ENCODE assay signal across 1 cellular context in the genomic region with DNA sequence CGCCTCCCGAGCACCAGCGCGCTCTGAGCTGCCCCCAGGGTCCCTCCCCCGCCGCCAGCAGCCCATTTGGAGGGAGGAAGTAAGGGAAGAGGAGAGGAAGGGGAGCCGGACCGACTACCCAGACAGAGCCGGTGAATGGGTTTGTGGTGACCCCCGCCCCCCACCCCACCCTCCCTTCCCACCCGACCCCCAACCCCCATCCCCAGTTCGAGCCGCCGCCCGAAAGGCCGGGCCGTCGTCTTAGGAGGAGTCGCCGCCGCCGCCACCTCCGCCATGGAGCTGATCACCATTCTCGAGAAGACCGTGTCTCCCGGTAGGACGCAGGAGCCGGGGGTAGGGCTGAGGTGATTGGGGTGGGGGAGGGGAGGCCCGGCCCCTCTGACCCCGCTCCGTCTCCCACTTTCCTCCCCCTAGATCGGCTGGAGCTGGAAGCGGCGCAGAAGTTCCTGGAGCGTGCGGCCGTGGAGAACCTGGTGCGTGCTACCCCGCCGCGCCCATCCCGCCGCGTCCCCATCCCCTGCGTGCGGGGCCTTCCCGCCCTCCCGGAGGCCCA.
TF ChIP-seq lines count a peak whose summit lies in the region.

No MANE protein-coding gene starts in this region.

TF ChIP-seq in K562, 482 proteins besides CTCF, POLR2A, EP300 and RAD21 (continued from another document and continues in another):
- TF ChIP-seq, protein P1, sequence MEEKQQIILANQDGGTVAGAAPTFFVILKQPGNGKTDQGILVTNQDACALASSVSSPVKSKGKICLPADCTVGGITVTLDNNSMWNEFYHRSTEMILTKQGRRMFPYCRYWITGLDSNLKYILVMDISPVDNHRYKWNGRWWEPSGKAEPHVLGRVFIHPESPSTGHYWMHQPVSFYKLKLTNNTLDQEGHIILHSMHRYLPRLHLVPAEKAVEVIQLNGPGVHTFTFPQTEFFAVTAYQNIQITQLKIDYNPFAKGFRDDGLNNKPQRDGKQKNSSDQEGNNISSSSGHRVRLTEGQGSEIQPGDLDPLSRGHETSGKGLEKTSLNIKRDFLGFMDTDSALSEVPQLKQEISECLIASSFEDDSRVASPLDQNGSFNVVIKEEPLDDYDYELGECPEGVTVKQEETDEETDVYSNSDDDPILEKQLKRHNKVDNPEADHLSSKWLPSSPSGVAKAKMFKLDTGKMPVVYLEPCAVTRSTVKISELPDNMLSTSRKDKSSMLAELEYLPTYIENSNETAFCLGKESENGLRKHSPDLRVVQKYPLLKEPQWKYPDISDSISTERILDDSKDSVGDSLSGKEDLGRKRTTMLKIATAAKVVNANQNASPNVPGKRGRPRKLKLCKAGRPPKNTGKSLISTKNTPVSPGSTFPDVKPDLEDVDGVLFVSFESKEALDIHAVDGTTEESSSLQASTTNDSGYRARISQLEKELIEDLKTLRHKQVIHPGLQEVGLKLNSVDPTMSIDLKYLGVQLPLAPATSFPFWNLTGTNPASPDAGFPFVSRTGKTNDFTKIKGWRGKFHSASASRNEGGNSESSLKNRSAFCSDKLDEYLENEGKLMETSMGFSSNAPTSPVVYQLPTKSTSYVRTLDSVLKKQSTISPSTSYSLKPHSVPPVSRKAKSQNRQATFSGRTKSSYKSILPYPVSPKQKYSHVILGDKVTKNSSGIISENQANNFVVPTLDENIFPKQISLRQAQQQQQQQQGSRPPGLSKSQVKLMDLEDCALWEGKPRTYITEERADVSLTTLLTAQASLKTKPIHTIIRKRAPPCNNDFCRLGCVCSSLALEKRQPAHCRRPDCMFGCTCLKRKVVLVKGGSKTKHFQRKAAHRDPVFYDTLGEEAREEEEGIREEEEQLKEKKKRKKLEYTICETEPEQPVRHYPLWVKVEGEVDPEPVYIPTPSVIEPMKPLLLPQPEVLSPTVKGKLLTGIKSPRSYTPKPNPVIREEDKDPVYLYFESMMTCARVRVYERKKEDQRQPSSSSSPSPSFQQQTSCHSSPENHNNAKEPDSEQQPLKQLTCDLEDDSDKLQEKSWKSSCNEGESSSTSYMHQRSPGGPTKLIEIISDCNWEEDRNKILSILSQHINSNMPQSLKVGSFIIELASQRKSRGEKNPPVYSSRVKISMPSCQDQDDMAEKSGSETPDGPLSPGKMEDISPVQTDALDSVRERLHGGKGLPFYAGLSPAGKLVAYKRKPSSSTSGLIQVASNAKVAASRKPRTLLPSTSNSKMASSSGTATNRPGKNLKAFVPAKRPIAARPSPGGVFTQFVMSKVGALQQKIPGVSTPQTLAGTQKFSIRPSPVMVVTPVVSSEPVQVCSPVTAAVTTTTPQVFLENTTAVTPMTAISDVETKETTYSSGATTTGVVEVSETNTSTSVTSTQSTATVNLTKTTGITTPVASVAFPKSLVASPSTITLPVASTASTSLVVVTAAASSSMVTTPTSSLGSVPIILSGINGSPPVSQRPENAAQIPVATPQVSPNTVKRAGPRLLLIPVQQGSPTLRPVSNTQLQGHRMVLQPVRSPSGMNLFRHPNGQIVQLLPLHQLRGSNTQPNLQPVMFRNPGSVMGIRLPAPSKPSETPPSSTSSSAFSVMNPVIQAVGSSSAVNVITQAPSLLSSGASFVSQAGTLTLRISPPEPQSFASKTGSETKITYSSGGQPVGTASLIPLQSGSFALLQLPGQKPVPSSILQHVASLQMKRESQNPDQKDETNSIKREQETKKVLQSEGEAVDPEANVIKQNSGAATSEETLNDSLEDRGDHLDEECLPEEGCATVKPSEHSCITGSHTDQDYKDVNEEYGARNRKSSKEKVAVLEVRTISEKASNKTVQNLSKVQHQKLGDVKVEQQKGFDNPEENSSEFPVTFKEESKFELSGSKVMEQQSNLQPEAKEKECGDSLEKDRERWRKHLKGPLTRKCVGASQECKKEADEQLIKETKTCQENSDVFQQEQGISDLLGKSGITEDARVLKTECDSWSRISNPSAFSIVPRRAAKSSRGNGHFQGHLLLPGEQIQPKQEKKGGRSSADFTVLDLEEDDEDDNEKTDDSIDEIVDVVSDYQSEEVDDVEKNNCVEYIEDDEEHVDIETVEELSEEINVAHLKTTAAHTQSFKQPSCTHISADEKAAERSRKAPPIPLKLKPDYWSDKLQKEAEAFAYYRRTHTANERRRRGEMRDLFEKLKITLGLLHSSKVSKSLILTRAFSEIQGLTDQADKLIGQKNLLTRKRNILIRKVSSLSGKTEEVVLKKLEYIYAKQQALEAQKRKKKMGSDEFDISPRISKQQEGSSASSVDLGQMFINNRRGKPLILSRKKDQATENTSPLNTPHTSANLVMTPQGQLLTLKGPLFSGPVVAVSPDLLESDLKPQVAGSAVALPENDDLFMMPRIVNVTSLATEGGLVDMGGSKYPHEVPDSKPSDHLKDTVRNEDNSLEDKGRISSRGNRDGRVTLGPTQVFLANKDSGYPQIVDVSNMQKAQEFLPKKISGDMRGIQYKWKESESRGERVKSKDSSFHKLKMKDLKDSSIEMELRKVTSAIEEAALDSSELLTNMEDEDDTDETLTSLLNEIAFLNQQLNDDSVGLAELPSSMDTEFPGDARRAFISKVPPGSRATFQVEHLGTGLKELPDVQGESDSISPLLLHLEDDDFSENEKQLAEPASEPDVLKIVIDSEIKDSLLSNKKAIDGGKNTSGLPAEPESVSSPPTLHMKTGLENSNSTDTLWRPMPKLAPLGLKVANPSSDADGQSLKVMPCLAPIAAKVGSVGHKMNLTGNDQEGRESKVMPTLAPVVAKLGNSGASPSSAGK (IDR thresholded peaks at IDR 0.05): no peak
- TF ChIP-seq ZNF507 (tag; conservative IDR thresholded peaks at IDR 0.05) (no peak), ZNF354B (CRISPR knock-in tag; IDR thresholded peaks at IDR 0.05) (no peak), NFRKB (IDR thresholded peaks at IDR 0.05; ENCODE audit: low read depth) (0 out of 2 replicates have a peak, but pooled peaks have one; percentile 10), MIER1 (IDR thresholded peaks at IDR 0.05; ENCODE audit: low read depth) (no peak), HNRNPK (IDR thresholded peaks at IDR 0.05; ENCODE audit: low read depth, low read length, poor library complexity, severe bottlenecking) (peak; percentile 99), TBP (optimal IDR thresholded peaks at IDR 0.05; ENCODE audit: low read depth, low read length) (no peak), PCBP1 (IDR thresholded peaks at IDR 0.05; ENCODE audit: low read depth, low read length, poor library complexity, severe bottlenecking) (peak; percentile 97), ZBTB7A (IDR thresholded peaks at IDR 0.05; ENCODE audit: borderline replicate concordance, control insufficient read depth, low read depth, low read length) (peak; percentile 93), E2F3 (CRISPR knock-in tag; IDR thresholded peaks at IDR 0.05) (0 out of 2 replicates have a peak, but pooled peaks have one; percentile 19), SPI1 (IDR thresholded peaks at IDR 0.05; ENCODE audit: borderline replicate concordance, low read depth, low read length) (peak; percentile 67; the same call in 1 of the 2 replicates), NONO (IDR thresholded peaks at IDR 0.05; ENCODE audit: low read depth in 2 of 2, low read length in 1 of 2) (peak in 1 of 2 experiments; percentile 91; a peak in 2 of 4 replicates), MCM2 (IDR thresholded peaks at IDR 0.05; ENCODE audit: low read depth) (no peak), ZNF174 (CRISPR knock-in tag; IDR thresholded peaks at IDR 0.05) (no peak)
- TF ChIP-seq, protein P2, sequence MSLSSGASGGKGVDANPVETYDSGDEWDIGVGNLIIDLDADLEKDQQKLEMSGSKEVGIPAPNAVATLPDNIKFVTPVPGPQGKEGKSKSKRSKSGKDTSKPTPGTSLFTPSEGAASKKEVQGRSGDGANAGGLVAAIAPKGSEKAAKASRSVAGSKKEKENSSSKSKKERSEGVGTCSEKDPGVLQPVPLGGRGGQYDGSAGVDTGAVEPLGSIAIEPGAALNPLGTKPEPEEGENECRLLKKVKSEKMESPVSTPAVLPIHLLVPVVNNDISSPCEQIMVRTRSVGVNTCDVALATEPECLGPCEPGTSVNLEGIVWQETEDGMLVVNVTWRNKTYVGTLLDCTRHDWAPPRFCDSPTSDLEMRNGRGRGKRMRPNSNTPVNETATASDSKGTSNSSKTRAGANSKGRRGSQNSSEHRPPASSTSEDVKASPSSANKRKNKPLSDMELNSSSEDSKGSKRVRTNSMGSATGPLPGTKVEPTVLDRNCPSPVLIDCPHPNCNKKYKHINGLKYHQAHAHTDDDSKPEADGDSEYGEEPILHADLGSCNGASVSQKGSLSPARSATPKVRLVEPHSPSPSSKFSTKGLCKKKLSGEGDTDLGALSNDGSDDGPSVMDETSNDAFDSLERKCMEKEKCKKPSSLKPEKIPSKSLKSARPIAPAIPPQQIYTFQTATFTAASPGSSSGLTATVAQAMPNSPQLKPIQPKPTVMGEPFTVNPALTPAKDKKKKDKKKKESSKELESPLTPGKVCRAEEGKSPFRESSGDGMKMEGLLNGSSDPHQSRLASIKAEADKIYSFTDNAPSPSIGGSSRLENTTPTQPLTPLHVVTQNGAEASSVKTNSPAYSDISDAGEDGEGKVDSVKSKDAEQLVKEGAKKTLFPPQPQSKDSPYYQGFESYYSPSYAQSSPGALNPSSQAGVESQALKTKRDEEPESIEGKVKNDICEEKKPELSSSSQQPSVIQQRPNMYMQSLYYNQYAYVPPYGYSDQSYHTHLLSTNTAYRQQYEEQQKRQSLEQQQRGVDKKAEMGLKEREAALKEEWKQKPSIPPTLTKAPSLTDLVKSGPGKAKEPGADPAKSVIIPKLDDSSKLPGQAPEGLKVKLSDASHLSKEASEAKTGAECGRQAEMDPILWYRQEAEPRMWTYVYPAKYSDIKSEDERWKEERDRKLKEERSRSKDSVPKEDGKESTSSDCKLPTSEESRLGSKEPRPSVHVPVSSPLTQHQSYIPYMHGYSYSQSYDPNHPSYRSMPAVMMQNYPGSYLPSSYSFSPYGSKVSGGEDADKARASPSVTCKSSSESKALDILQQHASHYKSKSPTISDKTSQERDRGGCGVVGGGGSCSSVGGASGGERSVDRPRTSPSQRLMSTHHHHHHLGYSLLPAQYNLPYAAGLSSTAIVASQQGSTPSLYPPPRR (CRISPR knock-in tag; IDR thresholded peaks at IDR 0.05; ENCODE audit: borderline replicate concordance): no peak
- TF ChIP-seq, protein P3, sequence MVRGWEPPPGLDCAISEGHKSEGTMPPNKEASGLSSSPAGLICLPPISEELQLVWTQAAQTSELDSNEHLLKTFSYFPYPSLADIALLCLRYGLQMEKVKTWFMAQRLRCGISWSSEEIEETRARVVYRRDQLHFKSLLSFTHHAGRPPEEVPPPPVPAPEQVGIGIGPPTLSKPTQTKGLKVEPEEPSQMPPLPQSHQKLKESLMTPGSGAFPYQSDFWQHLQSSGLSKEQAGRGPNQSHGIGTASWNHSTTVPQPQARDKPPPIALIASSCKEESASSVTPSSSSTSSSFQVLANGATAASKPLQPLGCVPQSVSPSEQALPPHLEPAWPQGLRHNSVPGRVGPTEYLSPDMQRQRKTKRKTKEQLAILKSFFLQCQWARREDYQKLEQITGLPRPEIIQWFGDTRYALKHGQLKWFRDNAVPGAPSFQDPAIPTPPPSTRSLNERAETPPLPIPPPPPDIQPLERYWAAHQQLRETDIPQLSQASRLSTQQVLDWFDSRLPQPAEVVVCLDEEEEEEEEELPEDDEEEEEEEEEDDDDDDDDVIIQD (CRISPR knock-in tag; IDR thresholded peaks at IDR 0.05): no peak
- TF ChIP-seq, protein P4, sequence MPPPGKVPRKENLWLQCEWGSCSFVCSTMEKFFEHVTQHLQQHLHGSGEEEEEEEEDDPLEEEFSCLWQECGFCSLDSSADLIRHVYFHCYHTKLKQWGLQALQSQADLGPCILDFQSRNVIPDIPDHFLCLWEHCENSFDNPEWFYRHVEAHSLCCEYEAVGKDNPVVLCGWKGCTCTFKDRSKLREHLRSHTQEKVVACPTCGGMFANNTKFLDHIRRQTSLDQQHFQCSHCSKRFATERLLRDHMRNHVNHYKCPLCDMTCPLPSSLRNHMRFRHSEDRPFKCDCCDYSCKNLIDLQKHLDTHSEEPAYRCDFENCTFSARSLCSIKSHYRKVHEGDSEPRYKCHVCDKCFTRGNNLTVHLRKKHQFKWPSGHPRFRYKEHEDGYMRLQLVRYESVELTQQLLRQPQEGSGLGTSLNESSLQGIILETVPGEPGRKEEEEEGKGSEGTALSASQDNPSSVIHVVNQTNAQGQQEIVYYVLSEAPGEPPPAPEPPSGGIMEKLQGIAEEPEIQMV (tag; conservative IDR thresholded peaks at IDR 0.05; ENCODE audit: low read depth): no peak
- TF ChIP-seq, protein P5, sequence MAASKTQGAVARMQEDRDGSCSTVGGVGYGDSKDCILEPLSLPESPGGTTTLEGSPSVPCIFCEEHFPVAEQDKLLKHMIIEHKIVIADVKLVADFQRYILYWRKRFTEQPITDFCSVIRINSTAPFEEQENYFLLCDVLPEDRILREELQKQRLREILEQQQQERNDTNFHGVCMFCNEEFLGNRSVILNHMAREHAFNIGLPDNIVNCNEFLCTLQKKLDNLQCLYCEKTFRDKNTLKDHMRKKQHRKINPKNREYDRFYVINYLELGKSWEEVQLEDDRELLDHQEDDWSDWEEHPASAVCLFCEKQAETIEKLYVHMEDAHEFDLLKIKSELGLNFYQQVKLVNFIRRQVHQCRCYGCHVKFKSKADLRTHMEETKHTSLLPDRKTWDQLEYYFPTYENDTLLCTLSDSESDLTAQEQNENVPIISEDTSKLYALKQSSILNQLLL (CRISPR knock-in tag; IDR thresholded peaks at IDR 0.05; ENCODE audit: borderline replicate concordance): no peak
- TF ChIP-seq, protein P6, sequence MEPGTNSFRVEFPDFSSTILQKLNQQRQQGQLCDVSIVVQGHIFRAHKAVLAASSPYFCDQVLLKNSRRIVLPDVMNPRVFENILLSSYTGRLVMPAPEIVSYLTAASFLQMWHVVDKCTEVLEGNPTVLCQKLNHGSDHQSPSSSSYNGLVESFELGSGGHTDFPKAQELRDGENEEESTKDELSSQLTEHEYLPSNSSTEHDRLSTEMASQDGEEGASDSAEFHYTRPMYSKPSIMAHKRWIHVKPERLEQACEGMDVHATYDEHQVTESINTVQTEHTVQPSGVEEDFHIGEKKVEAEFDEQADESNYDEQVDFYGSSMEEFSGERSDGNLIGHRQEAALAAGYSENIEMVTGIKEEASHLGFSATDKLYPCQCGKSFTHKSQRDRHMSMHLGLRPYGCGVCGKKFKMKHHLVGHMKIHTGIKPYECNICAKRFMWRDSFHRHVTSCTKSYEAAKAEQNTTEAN (CRISPR knock-in tag; IDR thresholded peaks at IDR 0.05): 0 out of 2 replicates have a peak, but pooled peaks have one; percentile 1
- TF ChIP-seq, protein P7, sequence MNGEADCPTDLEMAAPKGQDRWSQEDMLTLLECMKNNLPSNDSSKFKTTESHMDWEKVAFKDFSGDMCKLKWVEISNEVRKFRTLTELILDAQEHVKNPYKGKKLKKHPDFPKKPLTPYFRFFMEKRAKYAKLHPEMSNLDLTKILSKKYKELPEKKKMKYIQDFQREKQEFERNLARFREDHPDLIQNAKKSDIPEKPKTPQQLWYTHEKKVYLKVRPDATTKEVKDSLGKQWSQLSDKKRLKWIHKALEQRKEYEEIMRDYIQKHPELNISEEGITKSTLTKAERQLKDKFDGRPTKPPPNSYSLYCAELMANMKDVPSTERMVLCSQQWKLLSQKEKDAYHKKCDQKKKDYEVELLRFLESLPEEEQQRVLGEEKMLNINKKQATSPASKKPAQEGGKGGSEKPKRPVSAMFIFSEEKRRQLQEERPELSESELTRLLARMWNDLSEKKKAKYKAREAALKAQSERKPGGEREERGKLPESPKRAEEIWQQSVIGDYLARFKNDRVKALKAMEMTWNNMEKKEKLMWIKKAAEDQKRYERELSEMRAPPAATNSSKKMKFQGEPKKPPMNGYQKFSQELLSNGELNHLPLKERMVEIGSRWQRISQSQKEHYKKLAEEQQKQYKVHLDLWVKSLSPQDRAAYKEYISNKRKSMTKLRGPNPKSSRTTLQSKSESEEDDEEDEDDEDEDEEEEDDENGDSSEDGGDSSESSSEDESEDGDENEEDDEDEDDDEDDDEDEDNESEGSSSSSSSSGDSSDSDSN (IDR thresholded peaks at IDR 0.05; ENCODE audit: borderline replicate concordance in 1 of 2, low read depth in 2 of 2, low read length in 2 of 2): peak in 1 of 2 experiments; percentile 14; a peak in 1 of 4 replicates
